8 cellular contexts compared by ENCODE assay signal in genomic region chr7:138466069-138466756, GRCh38. TPM values are rescaled to one million over a fixed set of nuclear protein-coding genes. Genes with fewer than 3 reads are reported as not detected.
A peak's percentile ranks its signal among the peaks of the same experiment; 100 is the strongest.
DNase-seq lines count a peak whose midpoint lies in the region; ATAC-seq lines count a peak whose summit lies in the region.
"Not testable (repeated sequence)": the region's sequence is repeated elsewhere in the genome, so short reads cannot be mapped to it uniquely, and the experiment has no call there.

No MANE protein-coding gene starts in this region.

- H3K27me3 ChIP-seq in trophoblast cell (ENCODE audit: insufficient read depth, low read length), result not testable (repeated sequence)

- ATAC-seq in GM18517 (IDR thresholded peaks at IDR 0.05; ENCODE audit: unreplicated experiment) (peak; percentile 91), GM19452 (IDR thresholded peaks at IDR 0.05; ENCODE audit: unreplicated experiment) (peak; percentile 84), GM21717 (IDR thresholded peaks at IDR 0.05; ENCODE audit: unreplicated experiment) (peak; percentile 63), HG02852 (IDR thresholded peaks at IDR 0.05; ENCODE audit: unreplicated experiment) (peak; percentile 67), HG03139 (IDR thresholded peaks at IDR 0.05; ENCODE audit: unreplicated experiment) (peak; percentile 56)
- ATAC-seq in effector memory CD8-positive, alpha-beta T cell (replicated peaks), result not testable (repeated sequence)

- H3K27ac ChIP-seq in trophoblast cell (ENCODE audit: low read depth, low read length), result not testable (repeated sequence)

- DNase-seq in NCI-H82 (lab: John Stamatoyannopoulos, UW), result peak; percentile 13
- DNase-seq in effector memory CD8-positive, alpha-beta T cell; trophoblast cell: not testable (repeated sequence)

- not testable (repeated sequence) for H3K9me3 ChIP-seq in trophoblast cell (ENCODE audit: insufficient read depth, low read depth, low read length)

- H3K9me3 Mint-ChIP-seq in effector memory CD8-positive, alpha-beta T cell, result not testable (repeated sequence)

- H3K14ac ChIP-seq in trophoblast cell (ENCODE audit: low read length), result not testable (repeated sequence)

- not testable (repeated sequence) for H3K4me3 Mint-ChIP-seq in effector memory CD8-positive, alpha-beta T cell

- H3K36me3 ChIP-seq in trophoblast cell (ENCODE audit: control insufficient read depth in 1 of 2, insufficient read depth in 2 of 2, low read length in 2 of 2), result peaks cover 10 to 12% of the 10 kb centered on the region in 2 experiments

- H3K4me3 ChIP-seq in trophoblast cell (ENCODE audit: low read depth, low read length), result not testable (repeated sequence)

- H3K79me2 ChIP-seq in trophoblast cell (ENCODE audit: control insufficient read depth, insufficient read depth, low read length, poor library complexity), result peaks cover 29% of the 10 kb centered on the region

- not testable (repeated sequence) for H3K79me1 ChIP-seq in trophoblast cell (ENCODE audit: low read length)

- not testable (repeated sequence) for H2BK120ac ChIP-seq in trophoblast cell (ENCODE audit: insufficient read depth, low read length, poor library complexity)

- H4K8ac ChIP-seq in trophoblast cell (ENCODE audit: low read depth, low read length), result not testable (repeated sequence)

- H2BK5ac ChIP-seq in trophoblast cell (ENCODE audit: low read depth, low read length, poor library complexity), result not testable (repeated sequence)

- peaks cover 23 to 51% of the 10 kb centered on the region in 2 donors for H3K4me1 Mint-ChIP-seq in effector memory CD8-positive, alpha-beta T cell (ENCODE audit: low read depth in 2 of 2)

- not testable (repeated sequence) for H2AK5ac ChIP-seq in trophoblast cell (ENCODE audit: low read length)

- peak overlapping the region; percentile 99 for H3K4ac ChIP-seq in trophoblast cell (ENCODE audit: low read depth, low read length)

- not testable (repeated sequence) for H3K4me1 ChIP-seq in trophoblast cell (ENCODE audit: control insufficient read depth in 1 of 2, insufficient read depth in 2 of 2, low read length in 2 of 2)

- H2AFZ ChIP-seq in trophoblast cell (ENCODE audit: insufficient read depth, low read length, poor library complexity), result not testable (repeated sequence)

- H3K18ac ChIP-seq in trophoblast cell (ENCODE audit: low read length), result not testable (repeated sequence)

- not testable (repeated sequence) for H4K12ac ChIP-seq in trophoblast cell (ENCODE audit: low read depth, low read length)

- H4K91ac ChIP-seq in trophoblast cell (ENCODE audit: low read depth, low read length), result not testable (repeated sequence)

- H3K9ac ChIP-seq in trophoblast cell (ENCODE audit: low read length), result not testable (repeated sequence)

- WGBS in trophoblast cell (ENCODE audit: extremely low coverage, insufficient coverage, insufficient read length), result no CpG with 5 or more reads among the region's 11 CpGs

- peak overlapping the region; percentile 32 to 87 for H3K27ac Mint-ChIP-seq in effector memory CD8-positive, alpha-beta T cell

- not testable (repeated sequence) for H3K23ac ChIP-seq in trophoblast cell (ENCODE audit: low read length)

- not testable (repeated sequence) for H3K36me3 Mint-ChIP-seq in effector memory CD8-positive, alpha-beta T cell (ENCODE audit: insufficient read depth)

- not testable (repeated sequence) for H3K27me3 Mint-ChIP-seq in effector memory CD8-positive, alpha-beta T cell

- H2BK12ac ChIP-seq in trophoblast cell (ENCODE audit: low read length), result not testable (repeated sequence)

- H3K4me2 ChIP-seq in trophoblast cell (ENCODE audit: low read length), result not testable (repeated sequence)

RNA-seq across cellular contexts. Expression of gene TRIM24, which starts 6.2 kb away (rescaled TPM):
- 111 and 117 TPM in 2 replicates for polyA plus RNA-seq in trophoblast cell (2013)
